1 cellular context compared by ENCODE assay signal in genomic region chr22:42881982-42882656, GRCh38.
TF ChIP-seq lines count a peak whose summit lies in the region.

No MANE protein-coding gene starts in this region.

TF ChIP-seq in SK-N-SH, 30 proteins besides CTCF, POLR2A, EP300 and RAD21:
- no peak for TF ChIP-seq NFIC (IDR thresholded peaks at IDR 0.05; ENCODE audit: borderline replicate concordance)
- TF ChIP-seq CHD2 (IDR thresholded peaks at IDR 0.05; ENCODE audit: low read length, partially characterized antibody), result no peak
- TF ChIP-seq MAX (IDR thresholded peaks at IDR 0.05; ENCODE audit: low read depth), result no peak
- TF ChIP-seq RFX5 (IDR thresholded peaks at IDR 0.05; ENCODE audit: low read length), result no peak
